In the genomic region with DNA sequence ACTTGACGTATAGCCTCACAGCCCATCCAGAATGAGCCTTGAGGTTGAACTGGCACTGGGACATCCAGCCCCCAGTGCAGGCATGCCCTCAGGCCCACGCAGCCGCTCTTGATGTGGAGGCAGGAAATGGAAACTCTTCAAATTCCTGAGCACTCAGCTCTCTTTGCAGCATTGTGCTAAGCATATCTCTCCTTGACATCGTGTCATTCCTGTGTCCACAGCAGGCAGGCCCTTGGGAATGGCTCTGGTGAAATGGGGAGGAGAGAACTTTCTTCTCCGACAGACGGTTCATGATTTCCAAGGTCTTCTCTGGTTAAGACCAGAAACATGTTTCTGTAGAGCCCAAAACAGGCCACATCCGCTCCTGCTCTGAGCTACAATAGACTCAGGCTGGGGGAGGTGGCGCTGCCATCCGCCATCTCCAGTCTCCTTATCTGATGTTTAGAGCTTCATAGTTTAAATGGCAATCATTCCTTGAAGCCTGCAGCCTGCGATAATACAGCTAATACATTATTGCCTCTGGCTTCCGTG, we compare ENCODE assay signal across 13 cellular contexts.
DNase-seq lines count a peak whose midpoint lies in the region; ATAC-seq and TF ChIP-seq lines count a peak whose summit lies in the region.
"Had no signal": no experiment of that assay in that cellular context is flagged by ENCODE, and none has a peak within 500 bp of the region (broad histone marks: within the 10 kb centered on the region; RNA-seq: fewer than 3 reads in every experiment).

No MANE protein-coding gene starts in this region.

- WGBS in stomach, 5 donors: 39 to 49% (median 48%) methylated on average over 11 of the region's 11 CpGs

- TF ChIP-seq POLR2A in stomach (IDR thresholded peaks at IDR 0.05): no peak

- no TSS peak for BruUV-seq in Caco-2 (replicated peaks; lab: Mats Ljungman, UMichigan)

- no peak for TF ChIP-seq EP300 in stomach (IDR thresholded peaks at IDR 0.05)

- POLR2A ChIA-PET in Caco-2 (lab: Charles Lee): no interaction called here
- POLR2A ChIA-PET in WTC11 (lab: Charles Lee): no interaction called here

- peaks cover 17% of the 10 kb centered on the region for H3K4me1 ChIP-seq in Caco-2
- H3K4me1 ChIP-seq in stomach: no peaks in the 10 kb centered on the region
- H3K4me1 ChIP-seq: adrenal gland had no signal

- H3K4me1 Mint-ChIP-seq in Caco-2 (ENCODE audit: low read depth, unreplicated experiment) (peaks cover 7% of the 10 kb centered on the region), WTC11 (peaks cover 52% of the 10 kb centered on the region)

- H3K36me3 Mint-ChIP-seq in Caco-2 (ENCODE audit: insufficient read depth, unreplicated experiment) (no peaks in the 10 kb centered on the region), WTC11 (peaks cover 20% of the 10 kb centered on the region)

- H3K36me3 ChIP-seq in Caco-2 (ENCODE audit: control insufficient read depth, insufficient read depth, low read length): no peaks in the 10 kb centered on the region
- no peaks in the 10 kb centered on the region for H3K36me3 ChIP-seq in stomach
- H3K36me3 ChIP-seq: adrenal gland had no signal

- intact Hi-C loops in Caco-2 (cut with micrococcal nuclease; ENCODE audit: unreplicated experiment): no loop called here
- intact Hi-C loops in stomach (cut with DNase I; ENCODE audit: low total_unique reads): no loop called here

- TF ChIP-seq CTCF in Caco-2 (IDR thresholded peaks at IDR 0.05; ENCODE audit: insufficient read depth in 1 of 2, low read depth in 1 of 2, low read length in 1 of 2, severe bottlenecking in 1 of 2, unreplicated experiment in 1 of 2) (no peak), WTC11 (IDR thresholded peaks at IDR 0.05) (no peak), stomach (IDR thresholded peaks at IDR 0.05) (no peak)

- H3K27ac ChIP-seq in stomach: no peak overlapping the region
- H3K27ac ChIP-seq: adrenal gland had no signal

- H3K27ac Mint-ChIP-seq in Caco-2 (ENCODE audit: unreplicated experiment) (peak overlapping the region; percentile 0), WTC11 (peak overlapping the region; percentile 25)

- H3K27me3 Mint-ChIP-seq in Caco-2 (ENCODE audit: insufficient read depth, unreplicated experiment) (peaks cover 25% of the 10 kb centered on the region), WTC11 (ENCODE audit: low read depth) (peaks cover 21% of the 10 kb centered on the region)

- DNase-seq in A172 (ENCODE audit: low spot score) (peak; percentile 10), Caco-2 (no peak), WTC11 (ENCODE audit: low spot score) (no peak), hepatic stellate cell (ENCODE audit: low spot score) (peak; percentile 69), stomach (no peak), NCI-H774 (lab: John Stamatoyannopoulos, UW) (no peak), NCI-H1105 treated with DMSO at 0.1 percent for 48 hours (lab: John Stamatoyannopoulos, UW) (no peak)
- DNase-seq: adrenal gland; effector CD4-positive, alpha-beta T cell; H7; NCI-H146 had no signal

- no peak overlapping the region for H3K4me3 ChIP-seq in Caco-2 (ENCODE audit: low read depth, low read length)
- H3K4me3 ChIP-seq in stomach: no peak overlapping the region
- H3K4me3 ChIP-seq: adrenal gland, lung had no signal

- H3K27me3 ChIP-seq in Caco-2 (replicated peaks; ENCODE audit: control insufficient read depth, insufficient read depth, low read length) (no peaks in the 10 kb centered on the region), stomach (peaks cover 0 to 31% (median 0%) of the 10 kb centered on the region in 3 donors)
- H3K27me3 ChIP-seq: adrenal gland had no signal

- H3K9me3 Mint-ChIP-seq in Caco-2 (ENCODE audit: unreplicated experiment): no peaks in the 10 kb centered on the region
- H3K9me3 Mint-ChIP-seq in WTC11: peaks cover 16% of the 10 kb centered on the region

- ATAC-seq in WTC11 (peak; percentile 52), GM21360 (IDR thresholded peaks at IDR 0.05; ENCODE audit: unreplicated experiment) (no peak)

- H3K9me3 ChIP-seq in Caco-2 (no peaks in the 10 kb centered on the region), stomach (no peaks in the 10 kb centered on the region)
- H3K9me3 ChIP-seq: adrenal gland had no signal

- peak overlapping the region; percentile 2 for H3K4me3 Mint-ChIP-seq in Caco-2 (ENCODE audit: unreplicated experiment)
- H3K4me3 Mint-ChIP-seq in WTC11: no peak overlapping the region

- CTCF ChIA-PET in Caco-2 (lab: Charles Lee) (no interaction called here), WTC11 (lab: Charles Lee) (interaction anchor here (1.2 kb wide), 1 partner anchor 8 kb away, joined by 3 read pairs; no protein-coding TSS in a partner anchor)

TF ChIP-seq in WTC11, 78 proteins besides CTCF, POLR2A, EP300 and RAD21:
- TF ChIP-seq, protein P1, sequence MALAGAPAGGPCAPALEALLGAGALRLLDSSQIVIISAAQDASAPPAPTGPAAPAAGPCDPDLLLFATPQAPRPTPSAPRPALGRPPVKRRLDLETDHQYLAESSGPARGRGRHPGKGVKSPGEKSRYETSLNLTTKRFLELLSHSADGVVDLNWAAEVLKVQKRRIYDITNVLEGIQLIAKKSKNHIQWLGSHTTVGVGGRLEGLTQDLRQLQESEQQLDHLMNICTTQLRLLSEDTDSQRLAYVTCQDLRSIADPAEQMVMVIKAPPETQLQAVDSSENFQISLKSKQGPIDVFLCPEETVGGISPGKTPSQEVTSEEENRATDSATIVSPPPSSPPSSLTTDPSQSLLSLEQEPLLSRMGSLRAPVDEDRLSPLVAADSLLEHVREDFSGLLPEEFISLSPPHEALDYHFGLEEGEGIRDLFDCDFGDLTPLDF (CRISPR knock-in tag; IDR thresholded peaks at IDR 0.05): no peak
- TF ChIP-seq, protein P2, sequence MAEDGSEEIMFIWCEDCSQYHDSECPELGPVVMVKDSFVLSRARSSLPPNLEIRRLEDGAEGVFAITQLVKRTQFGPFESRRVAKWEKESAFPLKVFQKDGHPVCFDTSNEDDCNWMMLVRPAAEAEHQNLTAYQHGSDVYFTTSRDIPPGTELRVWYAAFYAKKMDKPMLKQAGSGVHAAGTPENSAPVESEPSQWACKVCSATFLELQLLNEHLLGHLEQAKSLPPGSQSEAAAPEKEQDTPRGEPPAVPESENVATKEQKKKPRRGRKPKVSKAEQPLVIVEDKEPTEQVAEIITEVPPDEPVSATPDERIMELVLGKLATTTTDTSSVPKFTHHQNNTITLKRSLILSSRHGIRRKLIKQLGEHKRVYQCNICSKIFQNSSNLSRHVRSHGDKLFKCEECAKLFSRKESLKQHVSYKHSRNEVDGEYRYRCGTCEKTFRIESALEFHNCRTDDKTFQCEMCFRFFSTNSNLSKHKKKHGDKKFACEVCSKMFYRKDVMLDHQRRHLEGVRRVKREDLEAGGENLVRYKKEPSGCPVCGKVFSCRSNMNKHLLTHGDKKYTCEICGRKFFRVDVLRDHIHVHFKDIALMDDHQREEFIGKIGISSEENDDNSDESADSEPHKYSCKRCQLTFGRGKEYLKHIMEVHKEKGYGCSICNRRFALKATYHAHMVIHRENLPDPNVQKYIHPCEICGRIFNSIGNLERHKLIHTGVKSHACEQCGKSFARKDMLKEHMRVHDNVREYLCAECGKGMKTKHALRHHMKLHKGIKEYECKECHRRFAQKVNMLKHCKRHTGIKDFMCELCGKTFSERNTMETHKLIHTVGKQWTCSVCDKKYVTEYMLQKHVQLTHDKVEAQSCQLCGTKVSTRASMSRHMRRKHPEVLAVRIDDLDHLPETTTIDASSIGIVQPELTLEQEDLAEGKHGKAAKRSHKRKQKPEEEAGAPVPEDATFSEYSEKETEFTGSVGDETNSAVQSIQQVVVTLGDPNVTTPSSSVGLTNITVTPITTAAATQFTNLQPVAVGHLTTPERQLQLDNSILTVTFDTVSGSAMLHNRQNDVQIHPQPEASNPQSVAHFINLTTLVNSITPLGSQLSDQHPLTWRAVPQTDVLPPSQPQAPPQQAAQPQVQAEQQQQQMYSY (CRISPR knock-in tag; IDR thresholded peaks at IDR 0.05): no peak
- TF ChIP-seq GABPB1 (CRISPR knock-in tag; IDR thresholded peaks at IDR 0.05) (no peak), ZNF219 (CRISPR knock-in tag; IDR thresholded peaks at IDR 0.05; ENCODE audit: borderline replicate concordance) (no peak)

Comparison
In these comparisons a context has a peak if more than half of its experiments do, and no peak if none do; other contexts are left out.
1. DNase-seq: peak in A172 (single experiment) and hepatic stellate cell (single experiment); none in Caco-2 (0 of 2), WTC11 (single experiment), stomach (single experiment), NCI-H774 (single experiment) and NCI-H1105 treated with DMSO at 0.1 percent for 48 hours (single experiment).